9 cellular contexts compared by ENCODE assay signal in the genomic region with DNA sequence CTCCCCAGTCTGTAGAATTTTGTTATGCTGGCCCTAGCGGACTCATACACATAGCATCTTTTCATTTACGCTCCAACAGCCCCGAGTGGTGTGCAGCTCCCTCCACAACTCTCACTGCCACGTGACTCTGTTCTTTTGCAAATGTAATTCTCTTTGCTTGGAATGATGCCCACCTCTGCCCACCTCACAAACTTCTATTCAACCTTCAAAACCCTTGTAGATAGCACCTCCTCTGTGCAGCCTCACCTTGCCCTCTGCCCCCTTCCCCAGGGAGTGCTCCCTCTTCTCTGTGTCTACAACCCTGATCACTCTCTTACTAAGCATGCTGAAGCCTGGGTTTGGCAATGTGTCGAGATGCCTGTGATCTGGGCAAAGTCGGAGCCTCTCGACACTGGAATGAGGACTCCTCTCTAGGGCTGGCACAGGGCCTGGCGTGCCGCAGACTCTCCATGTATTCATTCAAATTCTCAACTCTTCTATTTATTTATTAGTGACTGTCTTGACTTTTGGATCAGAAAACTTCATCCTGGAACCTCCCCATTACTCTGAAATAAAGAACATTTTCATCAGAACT.
DNase-seq lines count a peak whose midpoint lies in the region; ATAC-seq, FAIRE-seq and TF ChIP-seq lines count a peak whose summit lies in the region.
"Had no signal": no experiment of that assay in that cellular context is flagged by ENCODE, and none has a peak within 500 bp of the region (broad histone marks: within the 10 kb centered on the region; RNA-seq: fewer than 3 reads in every experiment).

No MANE protein-coding gene starts in this region.

- H3K4me1 ChIP-seq in stomach smooth muscle (ENCODE audit: control insufficient read depth, insufficient read depth, low read length): peaks cover 54% of the 10 kb centered on the region
- peaks cover 0 to 11% (median 8%) of the 10 kb centered on the region in 3 donors for H3K4me1 ChIP-seq in pancreas

- peak; percentile 84 for ATAC-seq in left lobe of liver
- ATAC-seq in pancreas: no peak
- ATAC-seq in GM19395 (IDR thresholded peaks at IDR 0.05; ENCODE audit: unreplicated experiment): no peak

- no peaks in the 10 kb centered on the region for H3K9me3 Mint-ChIP-seq in HFFc6
- no peaks in the 10 kb centered on the region for H3K9me3 Mint-ChIP-seq in nephron progenitor cell
- H3K9me3 Mint-ChIP-seq: T-helper 2 cell treated with Interferon-gamma antibody and Interleukin-4, amounts not matched to agents 5 μg/mL and 100 μg/mL, for 36 hours had no signal

- H3K27ac Mint-ChIP-seq in HFFc6 (peak overlapping the region; percentile 91), nephron progenitor cell (no peak overlapping the region)
- H3K27ac Mint-ChIP-seq: T-helper 2 cell treated with Interferon-gamma antibody and Interleukin-4, amounts not matched to agents 5 μg/mL and 100 μg/mL, for 36 hours had no signal

- H3K36me3 ChIP-seq in stomach smooth muscle (ENCODE audit: control insufficient read depth in 2 of 2, insufficient read depth in 2 of 2, low read length in 2 of 2) (peaks cover 0 to 5% of the 10 kb centered on the region in 2 donors), pancreas (no peaks in the 10 kb centered on the region)

- H3K9ac ChIP-seq in stomach smooth muscle (ENCODE audit: low read length in 2 of 2): no peak overlapping the region

- H3K27me3 ChIP-seq in stomach smooth muscle (ENCODE audit: control insufficient read depth in 1 of 2, insufficient read depth in 2 of 2, low read length in 2 of 2) (no peaks in the 10 kb centered on the region), pancreas (no peaks in the 10 kb centered on the region)

- H3K4me1 Mint-ChIP-seq in HFFc6 (ENCODE audit: low read depth) (peaks cover 93% of the 10 kb centered on the region), nephron progenitor cell (peaks cover 64% of the 10 kb centered on the region)

- H3K4me3 Mint-ChIP-seq in HFFc6: peak overlapping the region; percentile 66
- H3K4me3 Mint-ChIP-seq in nephron progenitor cell: no peak overlapping the region
- H3K4me3 Mint-ChIP-seq: T-helper 2 cell treated with Interferon-gamma antibody and Interleukin-4, amounts not matched to agents 5 μg/mL and 100 μg/mL, for 36 hours had no signal

- FAIRE-seq in pancreas (lab: Jason Lieb, UNC): no peak

- intact Hi-C loops in pancreas (cut with DNase I): no loop called here

- WGBS in pancreas, 2 donors: 91 to 96% methylated on average over 9 of the region's 9 CpGs

- H3K36me3 Mint-ChIP-seq in HFFc6 (ENCODE audit: low read depth): peaks cover 16% of the 10 kb centered on the region; the same call in 1 of the 2 replicates
- H3K36me3 Mint-ChIP-seq in nephron progenitor cell (ENCODE audit: low read depth): no peaks in the 10 kb centered on the region

- no peaks in the 10 kb centered on the region for H3K9me3 ChIP-seq in stomach smooth muscle (ENCODE audit: control insufficient read depth in 2 of 2, low read length in 2 of 2)
- no peaks in the 10 kb centered on the region for H3K9me3 ChIP-seq in pancreas

- no peak for TF ChIP-seq CTCF in HFFc6 (IDR thresholded peaks at IDR 0.05)
- no peak for TF ChIP-seq CTCF in cardiac fibroblast (IDR thresholded peaks at IDR 0.05; ENCODE audit: low read depth, low read length)
- TF ChIP-seq CTCF in nephron progenitor cell (IDR thresholded peaks at IDR 0.05): no peak
- TF ChIP-seq CTCF in pancreas (IDR thresholded peaks at IDR 0.05): no peak

- H3K27me3 Mint-ChIP-seq in HFFc6 (ENCODE audit: insufficient read depth): no peaks in the 10 kb centered on the region
- peaks cover 13% of the 10 kb centered on the region for H3K27me3 Mint-ChIP-seq in nephron progenitor cell (ENCODE audit: low read depth, poor library complexity)

- H3K27ac ChIP-seq in stomach smooth muscle (ENCODE audit: low read length) (peak overlapping the region; percentile 41), pancreas (no peak overlapping the region)

- no peak overlapping the region for H3K4me3 ChIP-seq in cardiac fibroblast (replicated peaks in 1 of 2; ENCODE audit: low read depth in 2 of 2, low read length in 2 of 2)
- H3K4me3 ChIP-seq in stomach smooth muscle (ENCODE audit: low read length in 2 of 2): peak overlapping the region in 1 of 2 donors; percentile 35
- no peak overlapping the region for H3K4me3 ChIP-seq in pancreas

- no peak for DNase-seq in HFFc6
- DNase-seq in cardiac fibroblast (ENCODE audit: low read depth in 2 of 2): peak; percentile 25 to 35
- no peak for DNase-seq in left lobe of liver (ENCODE audit: low spot score)
- DNase-seq in nephron progenitor cell: no peak
- DNase-seq in pancreas: no peak
- no peak for DNase-seq in GM19238 (ENCODE audit: insufficient read length, low spot score)

Comparison
In these comparisons a context has a peak if more than half of its experiments do, and no peak if none do; other contexts are left out.
1. DNase-seq: peak in cardiac fibroblast (2 of 2); none in HFFc6 (single experiment), left lobe of liver (single experiment), nephron progenitor cell (single experiment), pancreas (0 of 6) and GM19238 (single experiment).